Comparison of ENCODE assay signal across 9 cellular contexts in genomic region chr11:128195057-128195751, GRCh38.
DNase-seq lines count a peak whose midpoint lies in the region; ATAC-seq and TF ChIP-seq lines count a peak whose summit lies in the region.
"Had no signal": no experiment of that assay in that cellular context is flagged by ENCODE, and none has a peak within 500 bp of the region (broad histone marks: within the 10 kb centered on the region; RNA-seq: fewer than 3 reads in every experiment).

No MANE protein-coding gene starts in this region.

- no peak for TF ChIP-seq CTCF in glutamatergic neuron (IDR thresholded peaks at IDR 0.05; ENCODE audit: partially characterized antibody, unreplicated experiment)
- TF ChIP-seq CTCF in coronary artery (IDR thresholded peaks at IDR 0.05) = no peak

- H3K4me3 Mint-ChIP-seq in effector memory CD8-positive, alpha-beta T cell = peak overlapping the region; percentile 4 to 32
- no peak overlapping the region for H3K4me3 Mint-ChIP-seq in glutamatergic neuron (ENCODE audit: unreplicated experiment)

- no peak overlapping the region for H3K4me3 ChIP-seq in coronary artery

- H3K27ac Mint-ChIP-seq in effector memory CD8-positive, alpha-beta T cell = peak overlapping the region; percentile 4 to 81
- no peak overlapping the region for H3K27ac Mint-ChIP-seq in glutamatergic neuron (ENCODE audit: unreplicated experiment)

- DNase-seq in DMS53 (lab: John Stamatoyannopoulos, UW) (peak; percentile 13), DMS53 treated with DMSO at 0.1 percent for 48 hours (lab: John Stamatoyannopoulos, UW; ENCODE audit: unreplicated experiment) (no peak), T-helper 9 cell (peak; percentile 31), glutamatergic neuron (no peak), coronary artery (ENCODE audit: low spot score) (no peak)
- DNase-seq in effector memory CD8-positive, alpha-beta T cell = peak; percentile 21 to 32 (median 29)
- DNase-seq in stimulated activated CD4-positive, alpha-beta T cell treated with anti-CD3 and anti-CD28 coated beads, Interleukin-2, amount 100 ng/mL, for 4 hours (ENCODE audit: low read depth) = peak; percentile 13
- DNase-seq: 8988T had no signal

- H3K27ac ChIP-seq in coronary artery = no peak overlapping the region

- H3K9me3 Mint-ChIP-seq in effector memory CD8-positive, alpha-beta T cell = no peaks in the 10 kb centered on the region
- no peaks in the 10 kb centered on the region for H3K9me3 Mint-ChIP-seq in glutamatergic neuron (ENCODE audit: unreplicated experiment)

- H3K36me3 Mint-ChIP-seq in effector memory CD8-positive, alpha-beta T cell (ENCODE audit: insufficient read depth) = peaks cover 6% of the 10 kb centered on the region
- H3K36me3 Mint-ChIP-seq in glutamatergic neuron (ENCODE audit: unreplicated experiment) = no peaks in the 10 kb centered on the region

- no peaks in the 10 kb centered on the region for H3K27me3 Mint-ChIP-seq in effector memory CD8-positive, alpha-beta T cell
- H3K27me3 Mint-ChIP-seq in glutamatergic neuron (ENCODE audit: unreplicated experiment) = no peaks in the 10 kb centered on the region

- H3K4me1 Mint-ChIP-seq in effector memory CD8-positive, alpha-beta T cell (ENCODE audit: low read depth in 2 of 2) = peaks cover 23 to 69% of the 10 kb centered on the region in 2 donors
- no peaks in the 10 kb centered on the region for H3K4me1 Mint-ChIP-seq in glutamatergic neuron (ENCODE audit: low read depth, unreplicated experiment)

- ATAC-seq in effector memory CD8-positive, alpha-beta T cell (replicated peaks) = peak; percentile 79
- no peak for ATAC-seq in GM19023 (IDR thresholded peaks at IDR 0.05; ENCODE audit: unreplicated experiment)

Comparison
In these comparisons a context has a peak if more than half of its experiments do, and no peak if none do; other contexts are left out.
1. DNase-seq: peak in DMS53 (single experiment), T-helper 9 cell (single experiment), effector memory CD8-positive, alpha-beta T cell (3 of 3) and stimulated activated CD4-positive, alpha-beta T cell treated with anti-CD3 and anti-CD28 coated beads, Interleukin-2, amount 100 ng/mL, for 4 hours (single experiment); none in DMS53 treated with DMSO at 0.1 percent for 48 hours (single experiment), glutamatergic neuron (single experiment) and coronary artery (single experiment).